Comparison of ENCODE assay signal across 8 cellular contexts in the genomic region with DNA sequence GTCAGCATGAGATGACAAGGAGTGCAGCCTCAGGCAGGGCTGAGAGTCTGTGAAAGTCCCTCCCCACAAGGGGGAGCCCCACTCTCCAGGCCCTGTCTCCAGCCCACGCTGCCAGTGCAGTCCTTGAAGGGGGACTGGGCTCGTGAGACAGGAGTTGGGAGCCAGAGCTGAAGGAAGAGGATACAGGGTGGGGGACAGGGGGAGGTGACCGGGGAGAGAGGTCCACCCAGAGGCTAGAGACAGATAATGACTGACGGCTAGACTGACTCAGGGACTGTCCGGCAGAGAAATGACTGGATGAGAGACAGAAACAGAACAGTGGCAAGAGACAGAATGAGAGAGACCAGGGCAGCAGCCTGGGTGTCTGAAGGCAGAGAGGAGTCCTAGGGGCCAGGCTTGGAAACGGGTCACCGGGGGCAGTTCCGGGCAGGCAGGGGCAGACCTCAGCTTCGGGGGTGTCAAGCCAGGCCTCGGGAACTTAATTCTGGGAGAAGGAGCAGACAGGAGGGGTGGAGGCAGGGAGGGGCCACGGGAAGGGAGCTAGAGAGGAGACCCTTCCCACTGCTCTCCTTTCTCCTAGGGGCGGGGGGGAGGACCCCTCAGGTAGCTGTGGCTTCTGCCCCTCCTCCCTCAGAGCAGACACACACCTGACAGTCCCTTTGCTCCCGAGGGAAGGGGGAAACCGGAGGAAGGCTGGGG. TPM values are rescaled to one million over a fixed set of nuclear protein-coding genes. Genes with fewer than 3 reads are reported as not detected.
DNase-seq lines count a peak whose midpoint lies in the region; ATAC-seq and TF ChIP-seq lines count a peak whose summit lies in the region.

No MANE protein-coding gene starts in this region.

- peaks cover 0 to 31% of the 10 kb centered on the region in 2 donors for H3K36me3 ChIP-seq in left lung

- no peaks in the 10 kb centered on the region for H3K9me3 ChIP-seq in left lung

- peaks cover 11 to 29% of the 10 kb centered on the region in 2 donors for H3K4me1 ChIP-seq in left lung

- in situ Hi-C loops in GM13976 (cut with MboI; ENCODE audit: low sequenced_read_pairs, unreplicated experiment): no loop called here

- peak overlapping the region in 1 of 2 donors; percentile 37 for H3K27ac ChIP-seq in left lung

- TF ChIP-seq CTCF in GM13976 (IDR thresholded peaks at IDR 0.05; ENCODE audit: borderline replicate concordance, control extremely low read depth, extremely low read depth, insufficient read depth, missing control alignments): peak; percentile 73
- peak; percentile 74 for TF ChIP-seq CTCF in cardiac fibroblast (IDR thresholded peaks at IDR 0.05; ENCODE audit: low read depth, low read length)
- TF ChIP-seq CTCF in left lung (IDR thresholded peaks at IDR 0.05): peak; percentile 44 to 66

- intact Hi-C loops in left lung (cut with DNase I): loop anchor here (5.0 to 10.0 kb wide), 2 partner anchors 69 to 72 kb away; a partner anchor contains a TSS

- DNase-seq in GM13976 (ENCODE audit: low spot score) (peak; percentile 91), T-helper 1 cell (peak; percentile 46 to 65 (median 58)), cardiac fibroblast (ENCODE audit: low read depth in 2 of 2) (peak; percentile 67 to 68), left lung (peak; percentile 73 to 88), NCI-H526 treated with DMSO at 0.1 percent for 48 hours (lab: John Stamatoyannopoulos, UW) (no peak), SKM-1 treated with dmso at 0.1 percent for 144 hours (lab: John Stamatoyannopoulos, UW; ENCODE audit: unreplicated experiment) (no peak)
- DNase-seq in stimulated activated CD4-positive, alpha-beta T cell treated with anti-CD3 and anti-CD28 coated beads, TNF-alpha, amount 100 ng/mL, for 1 hour (ENCODE audit: low read depth in 3 of 3, low spot score in 1 of 3): peak; percentile 26 to 42 (median 32)

- H3K27me3 ChIP-seq in left lung: peaks cover 0 to 8% of the 10 kb centered on the region in 2 donors

- peak overlapping the region; percentile 2 to 51 for H3K4me3 ChIP-seq in cardiac fibroblast (replicated peaks in 1 of 2; ENCODE audit: low read depth in 2 of 2, low read length in 2 of 2)
- peak overlapping the region; percentile 62 to 67 for H3K4me3 ChIP-seq in left lung

- peak; percentile 48 for ATAC-seq in HG02973 (IDR thresholded peaks at IDR 0.05; ENCODE audit: unreplicated experiment)
- peak; percentile 66 for ATAC-seq in left lung

RNA-seq across cellular contexts. Expression of a gene that starts 0.9 kb away (rescaled TPM):
- 1 to 10 TPM; 6.1 to 9.2 TPM for total RNA-seq in left lung

RNA-seq across cellular contexts. Expression of a gene that starts 14.4 kb away (rescaled TPM):
- not detected for total RNA-seq in left lung

RNA-seq across cellular contexts. Expression of a gene that starts 21.7 kb away (rescaled TPM):
- 100 to 1,000 TPM; 114 to 140 TPM for total RNA-seq in left lung

RNA-seq across cellular contexts. Expression of a gene that starts 38.5 kb away (rescaled TPM):
- 100 to 1,000 TPM; 137 to 159 TPM for total RNA-seq in left lung

RNA-seq across cellular contexts. Expression of a gene that starts 38.9 kb away (rescaled TPM):
- 10 to 100 TPM; 52.6 to 67.6 TPM for total RNA-seq in left lung

Comparison
In these comparisons a context has a peak if more than half of its experiments do, and no peak if none do; other contexts are left out.
1. DNase-seq: peak in GM13976 (single experiment), T-helper 1 cell (5 of 5), cardiac fibroblast (2 of 2), left lung (2 of 2) and stimulated activated CD4-positive, alpha-beta T cell treated with anti-CD3 and anti-CD28 coated beads, TNF-alpha, amount 100 ng/mL, for 1 hour (3 of 3); none in NCI-H526 treated with DMSO at 0.1 percent for 48 hours (single experiment) and SKM-1 treated with dmso at 0.1 percent for 144 hours (single experiment).
2. Peak in every context shown above with its lines, with median percentiles within 50 percentile points of each other: CTCF ChIP-seq.